10 cellular contexts compared by ENCODE assay signal in the genomic region with DNA sequence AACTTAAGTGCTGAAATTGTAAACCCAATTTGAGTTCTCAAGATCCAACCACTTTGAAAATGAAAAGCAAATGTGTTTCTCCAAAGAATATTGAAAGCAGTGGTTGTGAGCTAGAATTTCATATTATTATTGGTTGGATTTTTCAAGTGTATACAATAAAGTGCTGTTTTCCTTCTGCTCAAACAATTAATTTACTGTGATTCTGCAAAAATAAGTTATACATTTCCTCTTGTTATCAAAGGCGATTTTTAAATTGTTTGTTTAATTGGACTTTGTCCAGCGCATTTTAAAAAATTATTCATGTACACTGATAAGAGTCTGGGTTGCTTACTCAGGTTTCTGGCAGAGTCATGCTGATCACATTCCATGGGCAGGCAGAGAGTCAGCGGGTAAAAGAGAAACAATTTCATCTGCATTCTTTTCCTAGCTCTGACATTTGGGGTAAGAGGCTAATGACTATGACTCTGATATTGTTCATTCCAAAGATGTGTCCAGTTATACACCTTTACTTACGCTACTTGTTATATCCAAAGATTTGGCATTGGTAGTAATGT. TPM values are rescaled to one million over a fixed set of nuclear protein-coding genes. Genes with fewer than 3 reads are reported as not detected.
A peak's percentile ranks its signal among the peaks of the same experiment; 100 is the strongest.
DNase-seq lines count a peak whose midpoint lies in the region; ATAC-seq and TF ChIP-seq lines count a peak whose summit lies in the region.
"Had no signal": no experiment of that assay in that cellular context is flagged by ENCODE, and none has a peak within 500 bp of the region (broad histone marks: within the 10 kb centered on the region; RNA-seq: fewer than 3 reads in every experiment).

No MANE protein-coding gene starts in this region.

- H3K27me3 ChIP-seq in IMR-90 (ENCODE audit: control insufficient read depth, insufficient read depth, low read length) (no peaks in the 10 kb centered on the region), left lung (peaks cover 0 to 1% of the 10 kb centered on the region in 2 donors), thyroid gland (no peaks in the 10 kb centered on the region)

- H3K27ac ChIP-seq in IMR-90 (ENCODE audit: insufficient read depth, low read length) (no peak overlapping the region; the same call in 1 of the 2 replicates), left lung (peak overlapping the region in 1 of 2 donors; percentile 44), thyroid gland (peak overlapping the region; percentile 78 to 82 (median 79))

- H3K9ac ChIP-seq in IMR-90 (ENCODE audit: low read depth, low read length), result no peak overlapping the region

- no peak overlapping the region for H3K4ac ChIP-seq in IMR-90 (ENCODE audit: low read depth, low read length)

- peak; percentile 83 for ATAC-seq in IMR-90 (ENCODE audit: low read depth)
- ATAC-seq in left lung, result peak; percentile 84
- no peak for ATAC-seq in HG02870 (IDR thresholded peaks at IDR 0.05; ENCODE audit: unreplicated experiment)

- no TSS peak for BruUV-seq in IMR-90 (replicated peaks; lab: Mats Ljungman, UMichigan)

- no peaks in the 10 kb centered on the region for H3K9me3 ChIP-seq in IMR-90 (ENCODE audit: control insufficient read depth, insufficient read depth, low read length)
- no peaks in the 10 kb centered on the region for H3K9me3 ChIP-seq in left lung
- no peaks in the 10 kb centered on the region for H3K9me3 ChIP-seq in thyroid gland

- intact Hi-C loops in IMR-90 (cut with micrococcal nuclease) (no loop called here), left lung (cut with DNase I) (no loop called here), thyroid gland (cut with DNase I) (no loop called here)

- POLR2A ChIA-PET in IMR-90 (lab: Charles Lee; ENCODE audit: unreplicated experiment), result no interaction called here

- DNase-seq in IMR-90 (peak; percentile 64), choroid plexus epithelial cell (ENCODE audit: low read depth) (peak; percentile 79), left lung (no peak), thyroid gland (peak; percentile 32 to 51), epidermal melanocyte (ENCODE audit: insufficient read length, low spot score) (no peak), NCI-H1417 (lab: John Stamatoyannopoulos, UW) (no peak)
- DNase-seq: activated CD4-positive, alpha-beta T cell treated with anti-CD3 and anti-CD28 coated beads for 1 hour; cerebellar nuclear complex; NCI-H69 had no signal

- H3K18ac ChIP-seq in IMR-90 (ENCODE audit: low read depth, low read length), result no peak overlapping the region

- no peak overlapping the region for H3K23ac ChIP-seq in IMR-90 (ENCODE audit: low read depth, low read length)

- H3K14ac ChIP-seq in IMR-90 (replicated peaks; ENCODE audit: low read depth, low read length), result no peak overlapping the region

- H4K20me1 ChIP-seq in IMR-90 (ENCODE audit: insufficient read depth, low read length), result no peaks in the 10 kb centered on the region; the same call in 1 of the 2 replicates

- H3K56ac ChIP-seq in IMR-90 (ENCODE audit: extremely low read depth, insufficient read depth, low read length), result no peak overlapping the region

- H3K36me3 ChIP-seq in IMR-90 (ENCODE audit: control insufficient read depth, insufficient read depth, low read length), result peaks cover 4% of the 10 kb centered on the region; the same call in 1 of the 2 replicates
- no peaks in the 10 kb centered on the region for H3K36me3 ChIP-seq in left lung
- no peaks in the 10 kb centered on the region for H3K36me3 ChIP-seq in thyroid gland

- H2AK9ac ChIP-seq in IMR-90 (replicated peaks; ENCODE audit: low read depth, low read length, poor library complexity), result no peak overlapping the region

- no CpG with 5 or more reads among the region's 4 CpGs for WGBS in IMR-90 (ENCODE audit: extremely low coverage in 2 of 2, insufficient read length in 1 of 2), 2 experiments
- WGBS in thyroid gland, 2 donors, result 16 to 19% methylated on average over 4 of the region's 4 CpGs

- dilution Hi-C loops in IMR-90 (cut with HindIII; ENCODE audit: low sequenced_read_pairs, unreplicated experiment), result no loop called here

- CTCF ChIA-PET in IMR-90 (lab: Yijun Ruan, JAX), result no interaction called here

- no peak overlapping the region for H4K5ac ChIP-seq in IMR-90 (ENCODE audit: low read depth, low read length)

- no peak overlapping the region for H2AK5ac ChIP-seq in IMR-90 (ENCODE audit: low read depth, low read length)

- in situ Hi-C loops in IMR-90 (cut with MboI; ENCODE audit: low sequenced_read_pairs), result loop anchor here (25.0 kb wide), 2 partner anchors 914 to 1089 kb away; no protein-coding TSS in a partner anchor

- peak overlapping the region; percentile 70 for H3K4me2 ChIP-seq in IMR-90 (ENCODE audit: low read depth, low read length)

- no peak for TF ChIP-seq RAD21 in IMR-90 (IDR thresholded peaks at IDR 0.05; ENCODE audit: low read length)

- H2BK15ac ChIP-seq in IMR-90 (ENCODE audit: low read depth, low read length), result no peak overlapping the region

- H3K4me3 ChIP-seq in IMR-90 (ENCODE audit: insufficient read depth, low read depth, low read length), result no peak overlapping the region
- H3K4me3 ChIP-seq in choroid plexus epithelial cell (ENCODE audit: low read depth, low read length), result peak overlapping the region; percentile 23
- peak overlapping the region; percentile 5 to 8 for H3K4me3 ChIP-seq in left lung
- H3K4me3 ChIP-seq in thyroid gland (replicated peaks in 1 of 3), result peak overlapping the region in 1 of 3 donors; percentile 17

- H4K8ac ChIP-seq in IMR-90 (ENCODE audit: low read depth in 2 of 2, low read length in 2 of 2), result no peak overlapping the region

- TF ChIP-seq POLR2A in IMR-90 (IDR thresholded peaks at IDR 0.05; ENCODE audit: low read depth, low read length) (no peak), thyroid gland (IDR thresholded peaks at IDR 0.05) (no peak)

- no peak overlapping the region for H4K91ac ChIP-seq in IMR-90 (ENCODE audit: insufficient read depth, low read depth, low read length)

- H2AFZ ChIP-seq in IMR-90 (replicated peaks; ENCODE audit: low read length, poor library complexity), result no peak overlapping the region

- H3K9me1 ChIP-seq in IMR-90 (ENCODE audit: insufficient read depth, low read length), result peaks cover 6% of the 10 kb centered on the region

- H3K79me1 ChIP-seq in IMR-90 (ENCODE audit: low read depth in 1 of 2, low read length in 2 of 2), result peaks cover 24 to 49% of the 10 kb centered on the region in 2 experiments

- no peak overlapping the region for H2BK120ac ChIP-seq in IMR-90 (ENCODE audit: low read depth, low read length)

- H3K4me1 ChIP-seq in IMR-90 (ENCODE audit: control insufficient read depth, insufficient read depth, low read length) (no peaks in the 10 kb centered on the region; the same call in 1 of the 2 replicates), left lung (peaks cover 1 to 5% of the 10 kb centered on the region in 2 donors), thyroid gland (peaks cover 32 to 46% of the 10 kb centered on the region in 2 donors)

- no peak for TF ChIP-seq CTCF in IMR-90 (conservative IDR thresholded peaks at IDR 0.05; ENCODE audit: low read depth, low read length)
- TF ChIP-seq CTCF in choroid plexus epithelial cell (conservative IDR thresholded peaks at IDR 0.05; ENCODE audit: low read depth, low read length), result no peak
- TF ChIP-seq CTCF in left lung (IDR thresholded peaks at IDR 0.05), result no peak
- TF ChIP-seq CTCF in thyroid gland (IDR thresholded peaks at IDR 0.05), result no peak

- H2BK5ac ChIP-seq in IMR-90 (ENCODE audit: low read depth, low read length, poor library complexity, severe bottlenecking), result peak overlapping the region; percentile 54

- no peak overlapping the region for H2BK20ac ChIP-seq in IMR-90 (ENCODE audit: low read depth, low read length)

TF ChIP-seq in IMR-90, 13 proteins besides CTCF, POLR2A, EP300 and RAD21:
- TF ChIP-seq MAFK (IDR thresholded peaks at IDR 0.05; ENCODE audit: low read depth, low read length), result peak; percentile 65
- peak; percentile 50; the same call in 1 of the 2 replicates for TF ChIP-seq NFE2L2 (IDR thresholded peaks at IDR 0.05; ENCODE audit: low read depth, low read length)
- no peak for TF ChIP-seq FOS (IDR thresholded peaks at IDR 0.05; ENCODE audit: low read depth, low read length)

RNA-seq across cellular contexts. Expression of a gene that starts 8.9 kb away (rescaled TPM):
- total RNA-seq in IMR-90 (2012; rRNA removed), result 35.6 and 37.5 TPM in 2 replicates
- 6.8 and 7.2 TPM in 2 replicates for polyA plus RNA-seq in IMR-90 (2012; rRNA removed)
- 2.6 and 3.1 TPM in 2 replicates for polyA plus RNA-seq in IMR-90 (2012; cell fraction: cytosol; rRNA removed)
- polyA plus RNA-seq in IMR-90 (2012; cell fraction: nucleus; rRNA removed; ENCODE audit: low replicate concordance), result 3.5 and 10.2 TPM in 2 replicates
- total RNA-seq in left lung, result 10 to 100 TPM; 19.5 to 32.2 TPM
- total RNA-seq in thyroid gland, result 10 to 100 TPM; 29.3 to 49.8 (median 40.2) TPM

Comparison
In these comparisons a context has a peak if more than half of its experiments do, and no peak if none do; other contexts are left out.
1. DNase-seq: peak in IMR-90 (single experiment), choroid plexus epithelial cell (single experiment) and thyroid gland (2 of 2); none in left lung (0 of 2), epidermal melanocyte (single experiment) and NCI-H1417 (0 of 3).